In the genomic region with DNA sequence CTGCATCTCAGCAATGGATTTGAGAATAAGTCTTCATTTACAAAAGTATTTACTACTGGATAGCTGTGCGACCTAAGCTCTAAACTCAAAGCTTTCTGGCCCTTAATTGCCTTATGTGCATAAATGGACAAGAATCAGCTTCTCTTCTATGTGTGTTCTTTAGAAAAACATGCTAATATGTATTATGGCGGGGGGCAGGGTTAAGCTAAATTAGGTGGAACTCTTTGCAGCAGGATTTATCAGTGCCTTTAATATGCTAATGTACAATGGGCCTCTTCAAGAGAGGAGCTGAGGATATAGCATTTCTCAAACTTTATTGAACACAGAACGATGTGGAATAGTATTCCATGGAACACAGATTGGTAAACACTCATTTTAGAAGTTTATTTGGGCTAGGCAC, we compare ENCODE assay signal across 1 cellular context.
TF ChIP-seq lines count a peak whose summit lies in the region.

No MANE protein-coding gene starts in this region.

TF ChIP-seq in HEK293, 187 proteins besides CTCF, POLR2A, EP300 and RAD21 (continued from another document):
- TF ChIP-seq, protein P1, sequence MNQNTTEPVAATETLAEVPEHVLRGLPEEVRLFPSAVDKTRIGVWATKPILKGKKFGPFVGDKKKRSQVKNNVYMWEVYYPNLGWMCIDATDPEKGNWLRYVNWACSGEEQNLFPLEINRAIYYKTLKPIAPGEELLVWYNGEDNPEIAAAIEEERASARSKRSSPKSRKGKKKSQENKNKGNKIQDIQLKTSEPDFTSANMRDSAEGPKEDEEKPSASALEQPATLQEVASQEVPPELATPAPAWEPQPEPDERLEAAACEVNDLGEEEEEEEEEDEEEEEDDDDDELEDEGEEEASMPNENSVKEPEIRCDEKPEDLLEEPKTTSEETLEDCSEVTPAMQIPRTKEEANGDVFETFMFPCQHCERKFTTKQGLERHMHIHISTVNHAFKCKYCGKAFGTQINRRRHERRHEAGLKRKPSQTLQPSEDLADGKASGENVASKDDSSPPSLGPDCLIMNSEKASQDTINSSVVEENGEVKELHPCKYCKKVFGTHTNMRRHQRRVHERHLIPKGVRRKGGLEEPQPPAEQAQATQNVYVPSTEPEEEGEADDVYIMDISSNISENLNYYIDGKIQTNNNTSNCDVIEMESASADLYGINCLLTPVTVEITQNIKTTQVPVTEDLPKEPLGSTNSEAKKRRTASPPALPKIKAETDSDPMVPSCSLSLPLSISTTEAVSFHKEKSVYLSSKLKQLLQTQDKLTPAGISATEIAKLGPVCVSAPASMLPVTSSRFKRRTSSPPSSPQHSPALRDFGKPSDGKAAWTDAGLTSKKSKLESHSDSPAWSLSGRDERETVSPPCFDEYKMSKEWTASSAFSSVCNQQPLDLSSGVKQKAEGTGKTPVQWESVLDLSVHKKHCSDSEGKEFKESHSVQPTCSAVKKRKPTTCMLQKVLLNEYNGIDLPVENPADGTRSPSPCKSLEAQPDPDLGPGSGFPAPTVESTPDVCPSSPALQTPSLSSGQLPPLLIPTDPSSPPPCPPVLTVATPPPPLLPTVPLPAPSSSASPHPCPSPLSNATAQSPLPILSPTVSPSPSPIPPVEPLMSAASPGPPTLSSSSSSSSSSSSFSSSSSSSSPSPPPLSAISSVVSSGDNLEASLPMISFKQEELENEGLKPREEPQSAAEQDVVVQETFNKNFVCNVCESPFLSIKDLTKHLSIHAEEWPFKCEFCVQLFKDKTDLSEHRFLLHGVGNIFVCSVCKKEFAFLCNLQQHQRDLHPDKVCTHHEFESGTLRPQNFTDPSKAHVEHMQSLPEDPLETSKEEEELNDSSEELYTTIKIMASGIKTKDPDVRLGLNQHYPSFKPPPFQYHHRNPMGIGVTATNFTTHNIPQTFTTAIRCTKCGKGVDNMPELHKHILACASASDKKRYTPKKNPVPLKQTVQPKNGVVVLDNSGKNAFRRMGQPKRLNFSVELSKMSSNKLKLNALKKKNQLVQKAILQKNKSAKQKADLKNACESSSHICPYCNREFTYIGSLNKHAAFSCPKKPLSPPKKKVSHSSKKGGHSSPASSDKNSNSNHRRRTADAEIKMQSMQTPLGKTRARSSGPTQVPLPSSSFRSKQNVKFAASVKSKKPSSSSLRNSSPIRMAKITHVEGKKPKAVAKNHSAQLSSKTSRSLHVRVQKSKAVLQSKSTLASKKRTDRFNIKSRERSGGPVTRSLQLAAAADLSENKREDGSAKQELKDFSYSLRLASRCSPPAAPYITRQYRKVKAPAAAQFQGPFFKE (tag by site-specific recombination; IDR thresholded peaks at IDR 0.05; ENCODE audit: borderline replicate concordance): no peak
- TF ChIP-seq ZNF138 (tag by site-specific recombination; IDR thresholded peaks at IDR 0.05; ENCODE audit: borderline replicate concordance): no peak
- TF ChIP-seq, protein P2, sequence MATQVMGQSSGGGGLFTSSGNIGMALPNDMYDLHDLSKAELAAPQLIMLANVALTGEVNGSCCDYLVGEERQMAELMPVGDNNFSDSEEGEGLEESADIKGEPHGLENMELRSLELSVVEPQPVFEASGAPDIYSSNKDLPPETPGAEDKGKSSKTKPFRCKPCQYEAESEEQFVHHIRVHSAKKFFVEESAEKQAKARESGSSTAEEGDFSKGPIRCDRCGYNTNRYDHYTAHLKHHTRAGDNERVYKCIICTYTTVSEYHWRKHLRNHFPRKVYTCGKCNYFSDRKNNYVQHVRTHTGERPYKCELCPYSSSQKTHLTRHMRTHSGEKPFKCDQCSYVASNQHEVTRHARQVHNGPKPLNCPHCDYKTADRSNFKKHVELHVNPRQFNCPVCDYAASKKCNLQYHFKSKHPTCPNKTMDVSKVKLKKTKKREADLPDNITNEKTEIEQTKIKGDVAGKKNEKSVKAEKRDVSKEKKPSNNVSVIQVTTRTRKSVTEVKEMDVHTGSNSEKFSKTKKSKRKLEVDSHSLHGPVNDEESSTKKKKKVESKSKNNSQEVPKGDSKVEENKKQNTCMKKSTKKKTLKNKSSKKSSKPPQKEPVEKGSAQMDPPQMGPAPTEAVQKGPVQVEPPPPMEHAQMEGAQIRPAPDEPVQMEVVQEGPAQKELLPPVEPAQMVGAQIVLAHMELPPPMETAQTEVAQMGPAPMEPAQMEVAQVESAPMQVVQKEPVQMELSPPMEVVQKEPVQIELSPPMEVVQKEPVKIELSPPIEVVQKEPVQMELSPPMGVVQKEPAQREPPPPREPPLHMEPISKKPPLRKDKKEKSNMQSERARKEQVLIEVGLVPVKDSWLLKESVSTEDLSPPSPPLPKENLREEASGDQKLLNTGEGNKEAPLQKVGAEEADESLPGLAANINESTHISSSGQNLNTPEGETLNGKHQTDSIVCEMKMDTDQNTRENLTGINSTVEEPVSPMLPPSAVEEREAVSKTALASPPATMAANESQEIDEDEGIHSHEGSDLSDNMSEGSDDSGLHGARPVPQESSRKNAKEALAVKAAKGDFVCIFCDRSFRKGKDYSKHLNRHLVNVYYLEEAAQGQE (tag by site-specific recombination; IDR thresholded peaks at IDR 0.05): no peak
- TF ChIP-seq ZNF239 (tag by site-specific recombination; IDR thresholded peaks at IDR 0.05): peak; percentile 81; the same call in 1 of the 2 replicates
TF ChIP-seq in HEK293: peak in this region for 1.
